Comparison of ENCODE assay signal across 14 cellular contexts in genomic region chr5:68246802-68247201, GRCh38. TPM values are rescaled to one million over a fixed set of nuclear protein-coding genes. Genes with fewer than 3 reads are reported as not detected.
A peak's percentile ranks its signal among the peaks of the same experiment; 100 is the strongest.
DNase-seq lines count a peak whose midpoint lies in the region; ATAC-seq and TF ChIP-seq lines count a peak whose summit lies in the region.
"Had no signal": no experiment of that assay in that cellular context is flagged by ENCODE, and none has a peak within 500 bp of the region (broad histone marks: within the 10 kb centered on the region; RNA-seq: fewer than 3 reads in every experiment).

No MANE protein-coding gene starts in this region.

- H3K79me2 ChIP-seq in PC-9 (ENCODE audit: low read depth), result no peaks in the 10 kb centered on the region

- peaks cover 4% of the 10 kb centered on the region; the same call in 1 of the 2 replicates for H3F3A ChIP-seq in PC-9 (ENCODE audit: insufficient read depth, low read depth)

- no peak overlapping the region for H4K8ac ChIP-seq in mesenchymal stem cell (ENCODE audit: low read length)

- H2AK5ac ChIP-seq in mesenchymal stem cell (ENCODE audit: low read length, severe bottlenecking), result no peak overlapping the region

- peaks cover 3% of the 10 kb centered on the region; the same call in 1 of the 2 replicates for H4K20me1 ChIP-seq in PC-9 (ENCODE audit: insufficient read depth)

- no peak for DNase-seq in BE2C
- DNase-seq in PC-9, result no peak
- DNase-seq in left colon, result no peak
- no peak for DNase-seq in mesenchymal stem cell
- DNase-seq in T-helper 2 cell, result no peak
- DNase-seq in ovary, result no peak
- DNase-seq: activated CD4-positive, alpha-beta T cell treated with anti-CD3 and anti-CD28 coated beads for 1 hour; Caco-2; NCI-H446 treated with DMSO at 0.1 percent for 48 hours; stomach had no signal

- TF ChIP-seq EP300 in ovary (IDR thresholded peaks at IDR 0.05), result no peak

- WGBS in mesenchymal stem cell, result 96% methylated on average over 3 of the region's 3 CpGs
- WGBS in ovary, 3 donors, result 86 to 89% (median 87%) methylated on average over 3 of the region's 3 CpGs

- H3K14ac ChIP-seq in mesenchymal stem cell (ENCODE audit: low read length in 2 of 2), result no peak overlapping the region

- peak; percentile 44 for ATAC-seq in left colon
- no peak for ATAC-seq in HG03108 (IDR thresholded peaks at IDR 0.05; ENCODE audit: unreplicated experiment)
- ATAC-seq: right cardiac atrium had no signal

- H3K36me3 ChIP-seq in BE2C (no peaks in the 10 kb centered on the region), PC-9 (ENCODE audit: low read depth) (no peaks in the 10 kb centered on the region), mesenchymal stem cell (ENCODE audit: control insufficient read depth in 1 of 2, insufficient read depth in 2 of 2, low read depth in 1 of 2, low read length in 2 of 2) (peaks cover 0 to 6% of the 10 kb centered on the region in 2 experiments), ovary (no peaks in the 10 kb centered on the region)
- H3K36me3 ChIP-seq: SJSA1, stomach had no signal

- H3K9me2 ChIP-seq in PC-9 (ENCODE audit: insufficient read depth), result no peaks in the 10 kb centered on the region

- no peak overlapping the region for H2BK12ac ChIP-seq in mesenchymal stem cell (ENCODE audit: low read length in 2 of 2)

- H3K4me1 ChIP-seq in BE2C (peaks cover 21% of the 10 kb centered on the region), PC-9 (replicated peaks; ENCODE audit: insufficient read depth) (no peaks in the 10 kb centered on the region), mesenchymal stem cell (ENCODE audit: control insufficient read depth, insufficient read depth, low read depth, low read length) (peaks cover 9% of the 10 kb centered on the region), ovary (ENCODE audit: insufficient read depth) (peaks cover 18% of the 10 kb centered on the region)

- H2BK5ac ChIP-seq in mesenchymal stem cell (ENCODE audit: low read depth, low read length, poor library complexity, severe bottlenecking), result no peak overlapping the region

- H2AFZ ChIP-seq in PC-9 (no peak overlapping the region), mesenchymal stem cell (ENCODE audit: low read depth, low read length) (no peak overlapping the region)

- no peak overlapping the region for H2BK120ac ChIP-seq in mesenchymal stem cell (ENCODE audit: low read depth, low read length)

- intact Hi-C loops in PC-9 (cut with micrococcal nuclease; ENCODE audit: unreplicated experiment), result no loop called here
- intact Hi-C loops in left colon (cut with DNase I, micrococcal nuclease), result no loop called here
- intact Hi-C loops in ovary (cut with DNase I), result loop anchor here in 1 of 4 donors (10.0 kb wide), 1 partner anchor 1922 kb away; no protein-coding TSS in a partner anchor

- H3K27me3 ChIP-seq in BE2C, result no peaks in the 10 kb centered on the region
- H3K27me3 ChIP-seq in PC-9 (ENCODE audit: insufficient read depth, low read depth), result no peaks in the 10 kb centered on the region
- no peaks in the 10 kb centered on the region for H3K27me3 ChIP-seq in mesenchymal stem cell (ENCODE audit: control insufficient read depth in 1 of 2, insufficient read depth in 1 of 2, low read length in 2 of 2)
- no peaks in the 10 kb centered on the region for H3K27me3 ChIP-seq in ovary
- H3K27me3 ChIP-seq: SJSA1, stomach had no signal

- H3K18ac ChIP-seq in mesenchymal stem cell (ENCODE audit: low read depth in 1 of 2, low read length in 2 of 2), result no peak overlapping the region

- CTCF ChIA-PET in PC-9 (lab: Charles Lee), result no interaction called here

- H3K4me2 ChIP-seq in PC-9 (no peak overlapping the region), mesenchymal stem cell (ENCODE audit: low read length, poor library complexity, severe bottlenecking) (no peak overlapping the region)

- POLR2A ChIA-PET in PC-9 (lab: Charles Lee; ENCODE audit: unreplicated experiment), result no interaction called here

- no peak overlapping the region for H3K23ac ChIP-seq in mesenchymal stem cell (ENCODE audit: low read length in 2 of 2)

- H3K27ac ChIP-seq in PC-9, result no peak overlapping the region
- no peak overlapping the region for H3K27ac ChIP-seq in mesenchymal stem cell (ENCODE audit: low read length, poor library complexity, severe bottlenecking)
- H3K27ac ChIP-seq in ovary, result no peak overlapping the region
- H3K27ac ChIP-seq: SJSA1, stomach had no signal

- peaks cover 25% of the 10 kb centered on the region for H3K79me1 ChIP-seq in mesenchymal stem cell (replicated peaks; ENCODE audit: low read length, poor library complexity, severe bottlenecking)

- H3K4me3 ChIP-seq in BE2C (ENCODE audit: low read depth, low read length) (no peak overlapping the region), PC-9 (no peak overlapping the region), mesenchymal stem cell (ENCODE audit: insufficient read depth in 1 of 2, low read depth in 1 of 2, low read length in 2 of 2) (no peak overlapping the region), ovary (no peak overlapping the region)
- H3K4me3 ChIP-seq: SJSA1, stomach had no signal

- H3K9me3 ChIP-seq in BE2C, result no peaks in the 10 kb centered on the region
- no peaks in the 10 kb centered on the region for H3K9me3 ChIP-seq in PC-9 (ENCODE audit: insufficient read depth, low read depth)
- no peaks in the 10 kb centered on the region for H3K9me3 ChIP-seq in mesenchymal stem cell (ENCODE audit: control insufficient read depth, low read length)
- no peaks in the 10 kb centered on the region for H3K9me3 ChIP-seq in ovary
- H3K9me3 ChIP-seq: Caco-2, SJSA1, stomach had no signal

- BruUV-seq in PC-9 (replicated peaks; lab: Mats Ljungman, UMichigan), result no TSS peak

- H2BK15ac ChIP-seq in mesenchymal stem cell (ENCODE audit: low read depth, poor library complexity, severe bottlenecking), result no peak overlapping the region

- no peak overlapping the region for H3K4ac ChIP-seq in mesenchymal stem cell (ENCODE audit: low read depth in 1 of 2, low read length in 2 of 2)

- no peak for TF ChIP-seq POLR2A in ovary (IDR thresholded peaks at IDR 0.05)

- no peak overlapping the region for H3K9ac ChIP-seq in mesenchymal stem cell (ENCODE audit: low read length)

- TF ChIP-seq CTCF in BE2C (IDR thresholded peaks at IDR 0.05; ENCODE audit: low read depth, low read length) (peak; percentile 12; the same call in 1 of the 2 replicates), GM12872 (IDR thresholded peaks at IDR 0.05; ENCODE audit: insufficient read depth, low read depth, low read length) (peak; percentile 14; the same call in 1 of the 3 replicates), PC-9 (conservative IDR thresholded peaks at IDR 0.05) (peak; percentile 31), ovary (IDR thresholded peaks at IDR 0.05) (no peak)

- no peak overlapping the region for H4K91ac ChIP-seq in mesenchymal stem cell (ENCODE audit: low read length)

RNA-seq across cellular contexts. Expression of gene PIK3R1, which starts 31.2 kb away (rescaled TPM):
- polyA plus RNA-seq in BE2C (2012; ENCODE audit: insufficient read depth, insufficient read length, low read depth), result 36.3 TPM
- 15.1 and 15.9 TPM in 2 replicates for total RNA-seq in PC-9 (2021)
- 10 to 100 TPM; 67.6 to 71.4 TPM for total RNA-seq in left colon
- polyA plus RNA-seq in mesenchymal stem cell (2013, experiment 1 of 2), result 33.8 TPM
- 33.1 TPM for polyA plus RNA-seq in mesenchymal stem cell (2013, experiment 2 of 2)
- total RNA-seq in ovary, result 100 to 1,000 TPM in 3 of 7 donors, 10 to 100 TPM in 4; 59.5 to 206 (median 82.0) TPM
- 10 to 100 TPM; 25.2 to 78.2 TPM for polyA plus RNA-seq in ovary

Comparison
In these comparisons a context has a peak if more than half of its experiments do, and no peak if none do; other contexts are left out.
1. CTCF ChIP-seq: peak in BE2C (single experiment), GM12872 (single experiment) and PC-9 (single experiment); none in ovary (0 of 3).